Comparison of ENCODE assay signal across 9 cellular contexts in the genomic region with DNA sequence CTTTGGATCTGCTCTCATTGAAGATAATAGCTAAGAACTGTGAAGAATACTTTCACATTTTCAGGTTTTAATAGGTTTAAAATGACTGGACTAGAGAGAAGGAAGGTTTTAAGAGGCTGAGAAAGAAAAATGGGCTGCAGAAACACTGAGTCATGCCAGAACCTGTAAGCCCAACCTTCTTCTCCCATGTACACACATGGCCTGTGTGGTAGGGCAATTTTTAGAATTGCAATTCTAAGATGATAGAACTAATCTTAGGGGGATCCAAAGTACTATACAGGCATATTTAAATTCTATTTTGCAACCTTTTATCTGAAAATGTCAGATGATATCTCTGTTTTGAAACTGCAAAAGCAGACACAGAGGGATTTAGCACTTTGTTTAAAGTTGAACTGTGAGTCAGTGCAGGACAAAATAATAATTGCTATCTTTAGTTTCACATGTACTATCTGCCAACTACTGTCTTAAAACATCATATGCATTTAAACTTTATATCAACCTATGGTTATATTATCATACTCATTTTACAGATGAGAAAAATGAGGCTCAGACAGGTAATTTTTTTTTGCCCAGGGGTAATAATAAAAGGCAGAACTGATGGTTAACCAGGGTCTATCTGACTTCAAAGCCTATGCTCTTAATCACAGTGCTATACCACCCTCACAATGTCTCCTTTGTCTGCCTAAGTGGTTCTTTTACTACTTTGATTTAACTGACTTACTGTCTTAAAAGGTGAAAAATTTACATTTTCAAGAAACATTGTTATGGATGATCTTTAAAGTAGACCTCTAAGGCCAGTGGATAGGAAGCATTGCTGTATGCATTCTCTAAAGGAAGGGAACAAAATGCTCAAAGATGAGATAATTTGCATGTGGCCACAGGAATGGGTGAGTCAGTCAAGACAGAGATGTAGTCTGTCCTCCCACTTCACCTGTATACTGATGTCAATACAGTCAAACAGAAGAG. TPM values are rescaled to one million over a fixed set of nuclear protein-coding genes. Genes with fewer than 3 reads are reported as not detected.
A peak's percentile ranks its signal among the peaks of the same experiment; 100 is the strongest.
DNase-seq lines count a peak whose midpoint lies in the region; ATAC-seq, FAIRE-seq and TF ChIP-seq lines count a peak whose summit lies in the region.
"Had no signal": no experiment of that assay in that cellular context is flagged by ENCODE, and none has a peak within 500 bp of the region (broad histone marks: within the 10 kb centered on the region; RNA-seq: fewer than 3 reads in every experiment).

No MANE protein-coding gene starts in this region.

- H2AFZ ChIP-seq in keratinocyte (ENCODE audit: control insufficient read depth, low read length), result no peak overlapping the region

- no peaks in the 10 kb centered on the region for H3K9me3 Mint-ChIP-seq in naive thymus-derived CD4-positive, alpha-beta T cell

- H3K4me2 ChIP-seq in keratinocyte (ENCODE audit: control insufficient read depth, extremely low read depth, insufficient read depth, low read depth, low read length), result peak overlapping the region; percentile 4

- DNase-seq in NCI-H526 treated with DMSO at 0.1 percent for 48 hours (lab: John Stamatoyannopoulos, UW) (peak; percentile 27), keratinocyte (ENCODE audit: low read depth, low spot score) (no peak), DMS114 treated with DMSO at 0.1 percent for 48 hours (lab: John Stamatoyannopoulos, UW; ENCODE audit: unreplicated experiment) (no peak), NCI-H1105 treated with DMSO at 0.1 percent for 48 hours (lab: John Stamatoyannopoulos, UW) (no peak)
- DNase-seq in naive thymus-derived CD4-positive, alpha-beta T cell, result no peak
- no peak for DNase-seq in central memory CD4-positive, alpha-beta T cell
- DNase-seq: NCI-H2081 had no signal

- H3K27ac ChIP-seq in keratinocyte (ENCODE audit: control insufficient read depth, insufficient read depth, low read length), result no peak overlapping the region
- H3K27ac ChIP-seq in naive thymus-derived CD4-positive, alpha-beta T cell (ENCODE audit: low read depth, low read length), result no peak overlapping the region

- CTCF ChIA-PET in naive thymus-derived CD4-positive, alpha-beta T cell (lab: Charles Lee), result no interaction called here

- ATAC-seq in GM19025 (IDR thresholded peaks at IDR 0.05; ENCODE audit: low read depth, unreplicated experiment) (peak; percentile 77), HG02678 (IDR thresholded peaks at IDR 0.05; ENCODE audit: unreplicated experiment) (peak; percentile 74)
- no peak for ATAC-seq in naive thymus-derived CD4-positive, alpha-beta T cell

- no peaks in the 10 kb centered on the region for H3K9me1 ChIP-seq in keratinocyte (ENCODE audit: control insufficient read depth, extremely low read depth, insufficient read depth, low read length)

- intact Hi-C loops in naive thymus-derived CD4-positive, alpha-beta T cell (cut with micrococcal nuclease), result no loop called here

- POLR2A ChIA-PET in naive thymus-derived CD4-positive, alpha-beta T cell (lab: Charles Lee), result no interaction called here

- dilution Hi-C loops in keratinocyte (cut with MboI; ENCODE audit: extremely low pct_ligation_motif_present, low sequenced_read_pairs), result no loop called here

- TF ChIP-seq CTCF in keratinocyte (optimal IDR thresholded peaks at IDR 0.05 in 1 of 3, IDR thresholded peaks at IDR 0.05 in 1 of 3, conservative IDR thresholded peaks at IDR 0.05 in 1 of 3; ENCODE audit: extremely low read depth in 1 of 3, insufficient read depth in 2 of 3, low read length in 3 of 3), result no peak

- no peak overlapping the region for H3K9ac ChIP-seq in keratinocyte (ENCODE audit: control insufficient read depth, extremely low read depth, insufficient read depth, low read length)

- H3K36me3 Mint-ChIP-seq in naive thymus-derived CD4-positive, alpha-beta T cell, result peaks cover 0 to 2% (median 0%) of the 10 kb centered on the region in 5 donors

- no peaks in the 10 kb centered on the region for H3K36me3 ChIP-seq in keratinocyte (ENCODE audit: control insufficient read depth in 2 of 2, extremely low read depth in 1 of 2, insufficient read depth in 2 of 2, low read length in 2 of 2)
- no peaks in the 10 kb centered on the region for H3K36me3 ChIP-seq in naive thymus-derived CD4-positive, alpha-beta T cell (ENCODE audit: control insufficient read depth in 2 of 3, insufficient read depth in 3 of 3, low read length in 3 of 3)

- no peaks in the 10 kb centered on the region for H4K20me1 ChIP-seq in keratinocyte (ENCODE audit: control insufficient read depth, extremely low read depth, insufficient read depth, low read length)

- peak; percentile 90 for FAIRE-seq in keratinocyte (lab: Jason Lieb, UNC)

- H3K27me3 Mint-ChIP-seq in naive thymus-derived CD4-positive, alpha-beta T cell, result peaks cover 0 to 10% (median 0%) of the 10 kb centered on the region in 5 donors

- H3K9me3 ChIP-seq in keratinocyte (ENCODE audit: control insufficient read depth, low read depth, low read length), result no peaks in the 10 kb centered on the region
- no peaks in the 10 kb centered on the region for H3K9me3 ChIP-seq in naive thymus-derived CD4-positive, alpha-beta T cell (ENCODE audit: control insufficient read depth in 2 of 3, low read length in 3 of 3)

- H3K4me3 Mint-ChIP-seq in naive thymus-derived CD4-positive, alpha-beta T cell, result no peak overlapping the region

- peaks cover 28% of the 10 kb centered on the region for H3K4me1 ChIP-seq in keratinocyte (ENCODE audit: control insufficient read depth, extremely low read depth, insufficient read depth, low read length)
- no peaks in the 10 kb centered on the region for H3K4me1 ChIP-seq in naive thymus-derived CD4-positive, alpha-beta T cell (ENCODE audit: control insufficient read depth in 2 of 2, insufficient read depth in 2 of 2, low read length in 2 of 2)

- H3K4me3 ChIP-seq in keratinocyte (ENCODE audit: control insufficient read depth in 2 of 3, extremely low read depth in 1 of 3, insufficient read depth in 2 of 3, low read depth in 1 of 3, low read length in 3 of 3), result no peak overlapping the region
- no peak overlapping the region for H3K4me3 ChIP-seq in naive thymus-derived CD4-positive, alpha-beta T cell (ENCODE audit: low read length)

- H3K79me2 ChIP-seq in keratinocyte (ENCODE audit: control insufficient read depth, insufficient read depth, low read length), result no peaks in the 10 kb centered on the region

- H3K27me3 ChIP-seq in keratinocyte (ENCODE audit: control insufficient read depth, extremely low read depth, insufficient read depth, low read length), result no peaks in the 10 kb centered on the region
- no peaks in the 10 kb centered on the region for H3K27me3 ChIP-seq in naive thymus-derived CD4-positive, alpha-beta T cell (ENCODE audit: control insufficient read depth in 2 of 2, insufficient read depth in 2 of 2, low read length in 2 of 2)

- peaks cover 6 to 49% (median 30%) of the 10 kb centered on the region in 7 donors for H3K4me1 Mint-ChIP-seq in naive thymus-derived CD4-positive, alpha-beta T cell

- no peak overlapping the region for H3K27ac Mint-ChIP-seq in naive thymus-derived CD4-positive, alpha-beta T cell

RNA-seq across cellular contexts. Expression of a gene that starts 4.3 kb away (rescaled TPM):
- 1.6 to 2.3 TPM (median 2.0 TPM) in 3 replicates for polyA plus RNA-seq in keratinocyte
- polyA plus RNA-seq in keratinocyte (2011; ENCODE audit: low read depth), result 5.6 TPM
- 0.49 and 2.1 TPM in 2 replicates for polyA plus RNA-seq in keratinocyte (2011; cell fraction: cytosol; rRNA removed)
- 3.6 and 7.6 TPM in 2 replicates for polyA plus RNA-seq in keratinocyte (2011; cell fraction: nucleus; rRNA removed)
- polyA plus RNA-seq in keratinocyte (2012; ENCODE audit: low replicate concordance), result 1.3 and 3.4 TPM in 2 replicates
- 1.1 to 1.6 TPM in 2 of 3 replicates, not detected in the other for polyA minus RNA-seq in keratinocyte
- 0.96 TPM for polyA minus RNA-seq in keratinocyte (2011; cell fraction: cytosol; rRNA and poly(A)+ RNA removed)
- polyA minus RNA-seq in keratinocyte (2011; cell fraction: nucleus; rRNA and poly(A)+ RNA removed), result 4.2 and 4.5 TPM in 2 replicates
- not detected for total RNA-seq in naive thymus-derived CD4-positive, alpha-beta T cell
- polyA plus RNA-seq in naive thymus-derived CD4-positive, alpha-beta T cell, result not detected
